Comparison of ENCODE assay signal across 1 cellular context in genomic region chr11:61361237-61361636, GRCh38.
TF ChIP-seq lines count a peak whose summit lies in the region.

No MANE protein-coding gene starts in this region.

TF ChIP-seq in IMR-90, 13 proteins besides CTCF, POLR2A, EP300 and RAD21 (continued from another document):
- TF ChIP-seq CHD1 (IDR thresholded peaks at IDR 0.05; ENCODE audit: low read depth, low read length) (no peak), MAFK (IDR thresholded peaks at IDR 0.05; ENCODE audit: low read depth, low read length) (no peak), CEBPB (IDR thresholded peaks at IDR 0.05; ENCODE audit: low read depth, low read length) (no peak), NFE2L2 (IDR thresholded peaks at IDR 0.05; ENCODE audit: low read depth, low read length) (no peak), ELK1 (IDR thresholded peaks at IDR 0.05; ENCODE audit: borderline replicate concordance, low read depth, low read length) (no peak)
